11 cellular contexts compared by ENCODE assay signal in genomic region chr12:54371328-54372112, GRCh38. TPM values are rescaled to one million over a fixed set of nuclear protein-coding genes. Genes with fewer than 3 reads are reported as not detected.
DNase-seq lines count a peak whose midpoint lies in the region; ATAC-seq and TF ChIP-seq lines count a peak whose summit lies in the region.
"Had no signal": no experiment of that assay in that cellular context is flagged by ENCODE, and none has a peak within 500 bp of the region (broad histone marks: within the 10 kb centered on the region; RNA-seq: fewer than 3 reads in every experiment).

No MANE protein-coding gene starts in this region.

- peaks cover 0 to 79% (median 44%) of the 10 kb centered on the region in 12 donors for H3K4me1 ChIP-seq in heart left ventricle

- peak overlapping the region in 1 of 12 donors; percentile 8 for H3K4me3 ChIP-seq in heart left ventricle
- H3K4me3 ChIP-seq: body of pancreas had no signal

- no peak for TF ChIP-seq POLR2A in heart left ventricle (IDR thresholded peaks at IDR 0.05)

- DNase-seq in DMS 273 (lab: John Stamatoyannopoulos, UW; ENCODE audit: unreplicated experiment) (peak; percentile 52), DMS 273 treated with DMSO at 0.1 percent for 48 hours (lab: John Stamatoyannopoulos, UW) (no peak), SHP77 (lab: John Stamatoyannopoulos, UW) (peak; percentile 72 to 82), heart left ventricle (peak; percentile 59 to 87 (median 73)), RKO (ENCODE audit: low spot score) (no peak), DMS114 treated with DMSO at 0.1 percent for 48 hours (lab: John Stamatoyannopoulos, UW; ENCODE audit: unreplicated experiment) (no peak)
- DNase-seq in stimulated activated naive CD8-positive, alpha-beta T cell treated with anti-CD3 and anti-CD28 coated beads, Interleukin-15, amount 100 ng/mL, for 72 hours = no peak
- DNase-seq: activated B cell treated with CpG ODN at 0.5 μM for 24 hours had no signal

- no peak for TF ChIP-seq CTCF in heart left ventricle (IDR thresholded peaks at IDR 0.05)

- H3K27me3 Mint-ChIP-seq in stimulated activated naive CD8-positive, alpha-beta T cell treated with anti-CD3 and anti-CD28 coated beads, Interleukin-15, amount 100 ng/mL, for 72 hours = no peaks in the 10 kb centered on the region
- H3K27me3 Mint-ChIP-seq: activated B cell treated with CpG ODN at 0.5 μM for 24 hours had no signal

- H3K36me3 ChIP-seq in heart left ventricle = peaks cover 0 to 4% (median 0%) of the 10 kb centered on the region in 9 donors

- 37 to 52% (median 39%) methylated on average over 4 to 5 of the region's 5 CpGs for WGBS in heart left ventricle, 4 donors

- H3K27ac Mint-ChIP-seq in stimulated activated naive CD8-positive, alpha-beta T cell treated with anti-CD3 and anti-CD28 coated beads, Interleukin-15, amount 100 ng/mL, for 72 hours = peak overlapping the region; percentile 35 to 72
- H3K27ac Mint-ChIP-seq: activated B cell treated with CpG ODN at 0.5 μM for 24 hours had no signal

- peak overlapping the region in 11 of 12 donors; percentile 46 to 84 (median 74) for H3K27ac ChIP-seq in heart left ventricle
- H3K27ac ChIP-seq: body of pancreas had no signal

- no peaks in the 10 kb centered on the region for H3K9me3 Mint-ChIP-seq in stimulated activated naive CD8-positive, alpha-beta T cell treated with anti-CD3 and anti-CD28 coated beads, Interleukin-15, amount 100 ng/mL, for 72 hours
- H3K9me3 Mint-ChIP-seq: activated B cell treated with CpG ODN at 0.5 μM for 24 hours had no signal

- H3K27me3 ChIP-seq in heart left ventricle = no peaks in the 10 kb centered on the region
- H3K27me3 ChIP-seq: body of pancreas had no signal

- ATAC-seq in heart left ventricle (peak in 3 of 4 donors; percentile 6 to 18 (median 11)), GM18517 (IDR thresholded peaks at IDR 0.05; ENCODE audit: unreplicated experiment) (no peak)
- ATAC-seq in stimulated activated naive CD8-positive, alpha-beta T cell treated with anti-CD3 and anti-CD28 coated beads, Interleukin-15, amount 100 ng/mL, for 72 hours = no peak
- ATAC-seq: body of pancreas had no signal

- H3K9me3 ChIP-seq in heart left ventricle = no peaks in the 10 kb centered on the region
- H3K9me3 ChIP-seq: body of pancreas had no signal

- H3K4me3 Mint-ChIP-seq in stimulated activated naive CD8-positive, alpha-beta T cell treated with anti-CD3 and anti-CD28 coated beads, Interleukin-15, amount 100 ng/mL, for 72 hours = no peak overlapping the region
- H3K4me3 Mint-ChIP-seq: activated B cell treated with CpG ODN at 0.5 μM for 24 hours had no signal

- intact Hi-C loops in heart left ventricle (cut with DNase I) = loop anchor here in 1 of 10 donors (10.0 kb wide), 1 partner anchor 367 kb away; the partner anchor contains the start of genes HOXC8 and HOXC9

- H3K4me1 Mint-ChIP-seq in stimulated activated naive CD8-positive, alpha-beta T cell treated with anti-CD3 and anti-CD28 coated beads, Interleukin-15, amount 100 ng/mL, for 72 hours = peaks cover 50% of the 10 kb centered on the region

RNA-seq across cellular contexts. Expression of gene GPR84, which starts 7.2 kb away (rescaled TPM):
- total RNA-seq in heart left ventricle = 1 to 10 TPM in 2 of 9 donors, under 1 TPM in 2, not detected in 5; 0.21 to 4.4 (median 0.94) TPM
- polyA plus RNA-seq in heart left ventricle = under 1 TPM in 1 of 2 donors, not detected in 1; 0.37 TPM
- total RNA-seq: activated B cell treated with CpG ODN at 0.5 μM for 24 hours, body of pancreas, LHCN-M2 had no signal

RNA-seq across cellular contexts. Expression of gene ZNF385A, which starts 13.0 kb away (rescaled TPM):
- total RNA-seq in heart left ventricle = 10 to 100 TPM in 4 of 9 donors, 1 to 10 TPM in 5; 3.6 to 22.7 (median 6.7) TPM
- 1 to 10 TPM; 5.3 TPM for polyA plus RNA-seq in heart left ventricle

RNA-seq across cellular contexts. Expression of gene COPZ1, which starts 46.6 kb away (rescaled TPM):
- total RNA-seq in heart left ventricle = 100 to 1,000 TPM; 112 to 146 (median 125) TPM
- 100 to 1,000 TPM in 1 of 2 donors, 10 to 100 TPM in 1; 77.3 to 142 TPM for polyA plus RNA-seq in heart left ventricle

RNA-seq across cellular contexts. Expression of gene ITGA5, which starts 47.5 kb away (rescaled TPM):
- total RNA-seq in heart left ventricle = 100 to 1,000 TPM in 2 of 9 donors, 10 to 100 TPM in 7; 41.6 to 128 (median 55.0) TPM
- polyA plus RNA-seq in heart left ventricle = 100 to 1,000 TPM in 1 of 2 donors, 10 to 100 TPM in 1; 33.2 to 301 TPM

Comparison
In these comparisons a context has a peak if more than half of its experiments do, and no peak if none do; other contexts are left out.
1. DNase-seq: peak in DMS 273 (single experiment), SHP77 (2 of 2) and heart left ventricle (5 of 5); none in DMS 273 treated with DMSO at 0.1 percent for 48 hours (single experiment), stimulated activated naive CD8-positive, alpha-beta T cell treated with anti-CD3 and anti-CD28 coated beads, Interleukin-15, amount 100 ng/mL, for 72 hours (0 of 2), RKO (single experiment) and DMS114 treated with DMSO at 0.1 percent for 48 hours (single experiment).
2. ATAC-seq: peak in heart left ventricle (3 of 4); none in stimulated activated naive CD8-positive, alpha-beta T cell treated with anti-CD3 and anti-CD28 coated beads, Interleukin-15, amount 100 ng/mL, for 72 hours (single experiment) and GM18517 (single experiment).